ENCODE assay signal across 28 cellular contexts in the genomic region with DNA sequence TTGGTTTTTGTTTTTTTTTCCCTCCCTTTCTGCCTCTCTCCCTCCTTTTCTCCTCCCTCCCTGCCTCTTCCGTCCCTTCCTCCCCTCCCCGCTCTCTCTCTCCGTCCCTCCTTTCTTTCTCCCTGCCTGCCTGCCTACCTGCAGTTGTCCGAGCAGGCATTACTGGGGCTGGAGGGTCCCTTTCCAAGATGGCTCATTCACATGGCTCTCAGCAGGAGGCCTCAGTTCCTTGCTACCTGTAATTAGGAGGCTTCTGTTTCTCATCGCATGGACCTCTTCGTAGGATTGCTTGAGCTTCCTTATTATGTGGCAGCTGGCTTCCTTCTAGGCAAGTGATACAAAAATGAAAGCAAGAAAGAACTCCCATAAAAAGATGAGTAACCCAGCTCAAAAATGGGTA. TPM values are rescaled to one million over a fixed set of nuclear protein-coding genes. Genes with fewer than 3 reads are reported as not detected.
DNase-seq lines count a peak whose midpoint lies in the region; ATAC-seq and TF ChIP-seq lines count a peak whose summit lies in the region.
"Had no signal": no experiment of that assay in that cellular context is flagged by ENCODE, and none has a peak within 500 bp of the region (broad histone marks: within the 10 kb centered on the region; RNA-seq: fewer than 3 reads in every experiment).

No MANE protein-coding gene starts in this region.

- peak; percentile 92 for ATAC-seq in GM23338
- ATAC-seq: activated CD8-positive, alpha-beta T cell treated with anti-CD3 and anti-CD28 coated beads for 36 hours; activated naive CD4-positive, alpha-beta T cell treated with anti-CD3 and anti-CD28 coated beads, Interleukin-2, amount 50 U/mL, for 72 hours; CD8-positive, alpha-beta T cell; stimulated activated memory B cell treated with anti-CD40 and anti-IgM and Interleukin-4, amounts not matched to agents 10 μg/mL and 1 μg/mL and 100 μg/mL, for 72 hours had no signal

- DNase-seq in Caco-2 (no peak), GM23338 (ENCODE audit: low spot score) (peak; percentile 53), esophagus muscularis mucosa (ENCODE audit: extremely low spot score) (peak; percentile 8), osteoblast (ENCODE audit: insufficient read length, low spot score, missing footprints) (no peak), NCI-H1930 (lab: John Stamatoyannopoulos, UW) (no peak), iPS-NIHi11 (ENCODE audit: low spot score) (no peak), mammary epithelial cell (no peak)
- DNase-seq: ACHN; activated CD4-positive, alpha-beta T cell treated with anti-CD3 and anti-CD28 coated beads for 1 hour; activated CD8-positive, alpha-beta T cell treated with anti-CD3 and anti-CD28 coated beads for 36 hours; activated effector memory CD4-positive, alpha-beta T cell treated with Interleukin-2 at 50 U/mL for 16 hours; anterior cingulate cortex; BE2C; CD8-positive, alpha-beta T cell; effector CD8-positive, alpha-beta T cell; HCEC 1CT; MV-4-11; naive B cell; NCI-H1436; NCI-H748 treated with DMSO at 0.1 percent for 48 hours; nucleus accumbens; Peyer's patch; SHP77 treated with DMSO at 0.1 percent for 48 hours; uterus had no signal

- H3K9ac ChIP-seq in mammary epithelial cell (ENCODE audit: insufficient read depth, low read length) = no peak overlapping the region

- H3K79me2 ChIP-seq in GM23338 (replicated peaks; ENCODE audit: insufficient read depth) = no peaks in the 10 kb centered on the region
- no peaks in the 10 kb centered on the region for H3K79me2 ChIP-seq in osteoblast (ENCODE audit: insufficient read depth, low read length)
- no peaks in the 10 kb centered on the region for H3K79me2 ChIP-seq in mammary epithelial cell (ENCODE audit: insufficient read depth, low read length)

- H3K4me1 ChIP-seq in Caco-2 = peaks cover 5% of the 10 kb centered on the region; the same call in 1 of the 2 replicates
- H3K4me1 ChIP-seq in GM23338 (ENCODE audit: insufficient read depth) = peaks cover 6% of the 10 kb centered on the region
- H3K4me1 ChIP-seq in esophagus muscularis mucosa = peaks cover 10 to 53% (median 38%) of the 10 kb centered on the region in 4 donors
- no peaks in the 10 kb centered on the region for H3K4me1 ChIP-seq in osteoblast (ENCODE audit: insufficient read depth, low read length)
- no peaks in the 10 kb centered on the region for H3K4me1 ChIP-seq in mammary epithelial cell (ENCODE audit: insufficient read depth, low read length)
- H3K4me1 ChIP-seq: Peyer's patch, uterus had no signal

- H3K4me2 ChIP-seq in GM23338 (peak overlapping the region; percentile 53), osteoblast (ENCODE audit: insufficient read depth, low read length) (peak overlapping the region; percentile 13), mammary epithelial cell (ENCODE audit: insufficient read depth, low read depth, low read length) (no peak overlapping the region)

- H3K36me3 ChIP-seq in Caco-2 (ENCODE audit: control insufficient read depth, insufficient read depth, low read length) = no peaks in the 10 kb centered on the region
- H3K36me3 ChIP-seq in GM23338 (ENCODE audit: insufficient read depth) = no peaks in the 10 kb centered on the region
- no peaks in the 10 kb centered on the region for H3K36me3 ChIP-seq in esophagus muscularis mucosa
- H3K36me3 ChIP-seq in osteoblast (ENCODE audit: insufficient read depth, low read length) = no peaks in the 10 kb centered on the region
- H3K36me3 ChIP-seq in mammary epithelial cell (ENCODE audit: insufficient read depth, low read length) = no peaks in the 10 kb centered on the region
- H3K36me3 ChIP-seq: BE2C, Peyer's patch, uterus had no signal

- H3K9me3 Mint-ChIP-seq in Caco-2 (ENCODE audit: unreplicated experiment) (no peaks in the 10 kb centered on the region), GM23338 (0 out of 3 replicates have a peak, but pooled peaks cover 3% of the 10 kb centered on the region)
- H3K9me3 Mint-ChIP-seq: CD8-positive, alpha-beta T cell had no signal

- TF ChIP-seq CTCF in Caco-2 (IDR thresholded peaks at IDR 0.05; ENCODE audit: insufficient read depth in 1 of 2, low read depth in 1 of 2, low read length in 1 of 2, severe bottlenecking in 1 of 2, unreplicated experiment in 1 of 2) (no peak), GM23338 (conservative IDR thresholded peaks at IDR 0.05; ENCODE audit: low read depth in 2 of 2) (no peak), esophagus muscularis mucosa (IDR thresholded peaks at IDR 0.05) (no peak), osteoblast (IDR thresholded peaks at IDR 0.05; ENCODE audit: extremely low read depth, low read depth, low read length) (no peak), mammary epithelial cell (conservative IDR thresholded peaks at IDR 0.05 in 1 of 2, IDR thresholded peaks at IDR 0.05 in 1 of 2; ENCODE audit: extremely low read depth in 1 of 2, insufficient read depth in 1 of 2, low read depth in 1 of 2, low read length in 2 of 2) (no peak)

- intact Hi-C loops in Caco-2 (cut with micrococcal nuclease; ENCODE audit: unreplicated experiment) (no loop called here), esophagus muscularis mucosa (cut with DNase I) (no loop called here), mammary epithelial cell (cut with micrococcal nuclease) (no loop called here)

- H3K4me1 Mint-ChIP-seq in Caco-2 (ENCODE audit: low read depth, unreplicated experiment) (peaks cover 5% of the 10 kb centered on the region), GM23338 (peaks cover 4% of the 10 kb centered on the region)
- H3K4me1 Mint-ChIP-seq: mesothelial cell of epicardium; naive B cell; stimulated activated memory B cell treated with anti-CD40 and anti-IgM and Interleukin-4, amounts not matched to agents 10 μg/mL and 1 μg/mL and 100 μg/mL, for 72 hours had no signal

- H3K27ac Mint-ChIP-seq in Caco-2 (ENCODE audit: unreplicated experiment) = peak overlapping the region; percentile 12
- peak overlapping the region; percentile 24 for H3K27ac Mint-ChIP-seq in GM23338
- H3K27ac Mint-ChIP-seq: activated CD8-positive, alpha-beta T cell treated with anti-CD3 and anti-CD28 coated beads for 36 hours; activated naive CD4-positive, alpha-beta T cell treated with anti-CD3 and anti-CD28 coated beads, Interleukin-2, amount 50 U/mL, for 72 hours; mesothelial cell of epicardium; stimulated activated memory B cell treated with anti-CD40 and anti-IgM and Interleukin-4, amounts not matched to agents 10 μg/mL and 1 μg/mL and 100 μg/mL, for 72 hours had no signal

- H2AFZ ChIP-seq in GM23338 (peak overlapping the region; percentile 29), osteoblast (ENCODE audit: low read length) (peak overlapping the region; percentile 66), mammary epithelial cell (ENCODE audit: low read depth, low read length) (no peak overlapping the region)

- H3K27me3 ChIP-seq in Caco-2 (replicated peaks; ENCODE audit: control insufficient read depth, insufficient read depth, low read length) (no peaks in the 10 kb centered on the region), GM23338 (ENCODE audit: insufficient read depth) (no peaks in the 10 kb centered on the region), esophagus muscularis mucosa (no peaks in the 10 kb centered on the region), osteoblast (ENCODE audit: insufficient read depth, low read length) (no peaks in the 10 kb centered on the region), mammary epithelial cell (ENCODE audit: insufficient read depth, low read length) (no peaks in the 10 kb centered on the region)
- H3K27me3 ChIP-seq: BE2C, Peyer's patch, uterus had no signal

- H3K4me3 Mint-ChIP-seq in Caco-2 (ENCODE audit: unreplicated experiment) (no peak overlapping the region), GM23338 (no peak overlapping the region)
- H3K4me3 Mint-ChIP-seq: activated CD8-positive, alpha-beta T cell treated with anti-CD3 and anti-CD28 coated beads for 36 hours; CD8-positive, alpha-beta T cell; mesothelial cell of epicardium; naive B cell; stimulated activated memory B cell treated with anti-CD40 and anti-IgM and Interleukin-4, amounts not matched to agents 10 μg/mL and 1 μg/mL and 100 μg/mL, for 72 hours had no signal

- H3K4me3 ChIP-seq in Caco-2 (ENCODE audit: low read depth, low read length) (no peak overlapping the region), GM23338 (no peak overlapping the region), esophagus muscularis mucosa (no peak overlapping the region), osteoblast (ENCODE audit: insufficient read depth, low read length) (no peak overlapping the region), mammary epithelial cell (replicated peaks in 1 of 3; ENCODE audit: insufficient read depth in 1 of 3, low read depth in 2 of 3, low read length in 3 of 3) (no peak overlapping the region)
- H3K4me3 ChIP-seq: Peyer's patch, uterus had no signal

- dilution Hi-C loops in mammary epithelial cell (cut with HindIII; ENCODE audit: low sequenced_read_pairs) = no loop called here

- no peak for TF ChIP-seq POLR2A in esophagus muscularis mucosa (IDR thresholded peaks at IDR 0.05; ENCODE audit: low read depth)

- H3K27me3 Mint-ChIP-seq in Caco-2 (ENCODE audit: insufficient read depth, unreplicated experiment) = no peaks in the 10 kb centered on the region
- H3K27me3 Mint-ChIP-seq in GM23338 (ENCODE audit: insufficient read depth, low read depth, poor library complexity) = no peaks in the 10 kb centered on the region
- H3K27me3 Mint-ChIP-seq: activated CD8-positive, alpha-beta T cell treated with anti-CD3 and anti-CD28 coated beads for 36 hours had no signal

- POLR2A ChIA-PET in Caco-2 (lab: Charles Lee) = no interaction called here

- CTCF ChIA-PET in Caco-2 (lab: Charles Lee) = no interaction called here
- CTCF ChIA-PET in mammary epithelial cell (lab: Charles Lee; ENCODE audit: low non-redundant PET) = no interaction called here

- in situ Hi-C loops in mammary epithelial cell (cut with MboI; ENCODE audit: low sequenced_read_pairs in 2 of 2) = no loop called here

- 92% methylated on average over 6 of the region's 6 CpGs for WGBS in esophagus muscularis mucosa
- 90% methylated on average over 5 of the region's 6 CpGs for WGBS in mammary epithelial cell (ENCODE audit: low coverage, missing lambda C conversion rate)

- H3K9me3 ChIP-seq in Caco-2 (no peaks in the 10 kb centered on the region), esophagus muscularis mucosa (no peaks in the 10 kb centered on the region), osteoblast (ENCODE audit: low read depth, low read length) (no peaks in the 10 kb centered on the region), mammary epithelial cell (replicated peaks; ENCODE audit: insufficient read depth, low read length) (no peaks in the 10 kb centered on the region)
- H3K9me3 ChIP-seq: BE2C, Peyer's patch, uterus had no signal

- H4K20me1 ChIP-seq in GM23338 (replicated peaks; ENCODE audit: insufficient read depth) (no peaks in the 10 kb centered on the region), osteoblast (ENCODE audit: insufficient read depth, low read length) (no peaks in the 10 kb centered on the region), mammary epithelial cell (ENCODE audit: insufficient read depth, low read length) (no peaks in the 10 kb centered on the region)

- no peak for TF ChIP-seq EP300 in esophagus muscularis mucosa (IDR thresholded peaks at IDR 0.05)

- no peaks in the 10 kb centered on the region for H3F3A ChIP-seq in GM23338 (replicated peaks; ENCODE audit: low read depth)

- BruUV-seq in Caco-2 (replicated peaks; lab: Mats Ljungman, UMichigan) (no TSS peak), mammary epithelial cell (replicated peaks; lab: Mats Ljungman, UMichigan) (no TSS peak)

- no peak overlapping the region for H3K27ac ChIP-seq in GM23338 (ENCODE audit: low read depth)
- peak overlapping the region in 1 of 4 donors; percentile 25 for H3K27ac ChIP-seq in esophagus muscularis mucosa (replicated peaks in 1 of 4)
- H3K27ac ChIP-seq in osteoblast (ENCODE audit: low read depth, low read length) = no peak overlapping the region
- no peak overlapping the region for H3K27ac ChIP-seq in mammary epithelial cell (ENCODE audit: insufficient read depth, low read depth, low read length)
- H3K27ac ChIP-seq: epithelial cell of prostate, Peyer's patch, uterus had no signal

- H3K36me3 Mint-ChIP-seq in Caco-2 (ENCODE audit: insufficient read depth, unreplicated experiment) = peaks cover 40% of the 10 kb centered on the region
- H3K36me3 Mint-ChIP-seq in GM23338 (ENCODE audit: low read depth) = peaks cover 5% of the 10 kb centered on the region; the same call in 1 of the 3 replicates
- H3K36me3 Mint-ChIP-seq: activated naive CD4-positive, alpha-beta T cell treated with anti-CD3 and anti-CD28 coated beads, Interleukin-2, amount 50 U/mL, for 72 hours; CD8-positive, alpha-beta T cell; naive B cell; stimulated activated memory B cell treated with anti-CD40 and anti-IgM and Interleukin-4, amounts not matched to agents 10 μg/mL and 1 μg/mL and 100 μg/mL, for 72 hours had no signal

- H3K9me2 ChIP-seq in GM23338 (ENCODE audit: insufficient read depth) = no peaks in the 10 kb centered on the region

RNA-seq across cellular contexts. Expression of gene RGS3, which starts 8.0 kb away (rescaled TPM):
- total RNA-seq in Caco-2 (2022) (70.8 and 71.1 TPM in 2 replicates), esophagus muscularis mucosa (100 to 1,000 TPM in 1 of 4 donors, 10 to 100 TPM in 3; 37.3 to 121 (median 68.5) TPM), osteoblast (77.4 and 99.3 TPM in 2 replicates), mammary epithelial cell (10 to 100 TPM; 52.2 to 63.5 TPM)
- total RNA-seq in GM23338 (2014; rRNA removed; shearing (Covaris generic)) = 16.0 and 24.3 TPM in 2 replicates
- polyA plus RNA-seq in GM23338 (2016; fragmentation: Nextera tagmentation; extraction: Ambion mirVana) (12.2 and 14.2 TPM in 2 replicates), mammary epithelial cell (48.0 TPM)
- 48.2 TPM for polyA minus RNA-seq in mammary epithelial cell

Comparison
In these comparisons a context has a peak if more than half of its experiments do, and no peak if none do; other contexts are left out.
1. DNase-seq: peak in GM23338 (single experiment) and esophagus muscularis mucosa (single experiment); none in Caco-2 (0 of 2), osteoblast (single experiment), NCI-H1930 (0 of 2), iPS-NIHi11 (single experiment) and mammary epithelial cell (single experiment).